Comparison of ENCODE assay signal across 10 cellular contexts in the genomic region with DNA sequence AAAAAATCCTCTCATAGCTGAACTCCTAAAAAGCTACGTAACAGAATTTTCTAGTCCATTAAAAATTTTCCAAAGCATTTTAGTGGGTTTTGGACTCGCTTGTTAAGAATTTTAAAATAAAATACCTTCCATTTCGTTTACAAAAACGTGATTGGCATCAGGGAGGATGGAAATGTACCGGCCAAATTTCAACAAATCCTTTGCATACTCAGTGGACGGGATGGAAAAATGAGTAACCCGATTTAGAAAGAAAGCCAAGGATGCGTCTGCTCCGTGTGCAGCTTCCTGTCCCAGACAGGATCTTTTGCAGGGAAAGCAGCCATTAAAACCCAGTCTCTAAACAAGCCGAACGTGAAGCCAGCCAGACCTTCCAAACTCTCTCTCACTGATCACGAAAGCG. TPM values are rescaled to one million over a fixed set of nuclear protein-coding genes. Genes with fewer than 3 reads are reported as not detected.
DNase-seq lines count a peak whose midpoint lies in the region; ATAC-seq and TF ChIP-seq lines count a peak whose summit lies in the region.
"Had no signal": no experiment of that assay in that cellular context is flagged by ENCODE, and none has a peak within 500 bp of the region (broad histone marks: within the 10 kb centered on the region; RNA-seq: fewer than 3 reads in every experiment).

No MANE protein-coding gene starts in this region.

- TF ChIP-seq POLR2A in stomach (IDR thresholded peaks at IDR 0.05) (no peak), GM18505 (IDR thresholded peaks at IDR 0.05; ENCODE audit: borderline replicate concordance, extremely low read depth, insufficient read depth, insufficient read length) (no peak)

- H3K9me3 Mint-ChIP-seq in T-helper 2 cell treated with Interferon-gamma antibody and Interleukin-4, amounts not matched to agents 5 μg/mL and 100 μg/mL, for 36 hours, result no peaks in the 10 kb centered on the region
- H3K9me3 Mint-ChIP-seq: activated T-helper 17 cell treated with anti-CD3 and anti-CD28 coated beads, Interleukin-2, amount 50 U/mL, for 72 hours had no signal

- peak; percentile 12 for ATAC-seq in left lung
- no peak for ATAC-seq in GM21825 (IDR thresholded peaks at IDR 0.05; ENCODE audit: unreplicated experiment)
- ATAC-seq in GM18505 (IDR thresholded peaks at IDR 0.05; ENCODE audit: unreplicated experiment), result no peak
- ATAC-seq: activated T-helper 17 cell treated with anti-CD3 and anti-CD28 coated beads, Interleukin-2, amount 50 U/mL, for 72 hours had no signal

- TF ChIP-seq CTCF in brain microvascular endothelial cell (IDR thresholded peaks at IDR 0.05; ENCODE audit: low read depth, low read length, missing control alignments) (no peak), left lung (IDR thresholded peaks at IDR 0.05) (no peak), stomach (IDR thresholded peaks at IDR 0.05) (no peak)

- H3K4me3 Mint-ChIP-seq in T-helper 2 cell treated with Interferon-gamma antibody and Interleukin-4, amounts not matched to agents 5 μg/mL and 100 μg/mL, for 36 hours, result no peak overlapping the region
- H3K4me3 Mint-ChIP-seq: activated T-helper 17 cell treated with anti-CD3 and anti-CD28 coated beads, Interleukin-2, amount 50 U/mL, for 72 hours had no signal

- no peaks in the 10 kb centered on the region for H3K27me3 Mint-ChIP-seq in T-helper 2 cell treated with Interferon-gamma antibody and Interleukin-4, amounts not matched to agents 5 μg/mL and 100 μg/mL, for 36 hours (ENCODE audit: low read depth)
- H3K27me3 Mint-ChIP-seq: activated T-helper 17 cell treated with anti-CD3 and anti-CD28 coated beads, Interleukin-2, amount 50 U/mL, for 72 hours had no signal

- H3K4me3 ChIP-seq in brain microvascular endothelial cell (ENCODE audit: low read depth, low read length) (no peak overlapping the region), left lung (no peak overlapping the region), stomach (peak overlapping the region in 2 of 4 donors; percentile 1 to 15)

- H3K36me3 ChIP-seq in brain microvascular endothelial cell (replicated peaks) (no peaks in the 10 kb centered on the region), left lung (no peaks in the 10 kb centered on the region), stomach (no peaks in the 10 kb centered on the region)

- peak overlapping the region; percentile 60 for H3K27ac ChIP-seq in brain microvascular endothelial cell
- peak overlapping the region; percentile 76 to 84 for H3K27ac ChIP-seq in left lung
- H3K27ac ChIP-seq in stomach, result peak overlapping the region; percentile 66 to 87 (median 81)

- H3K4me1 Mint-ChIP-seq in T-helper 2 cell treated with Interferon-gamma antibody and Interleukin-4, amounts not matched to agents 5 μg/mL and 100 μg/mL, for 36 hours (ENCODE audit: low read depth), result peaks cover 2% of the 10 kb centered on the region

- WGBS in stomach, 5 donors, result 47 to 62% (median 49%) methylated on average over 13 of the region's 13 CpGs

- peaks cover 35 to 65% of the 10 kb centered on the region in 2 donors for H3K4me1 ChIP-seq in left lung
- H3K4me1 ChIP-seq in stomach, result peaks cover 44 to 77% (median 61%) of the 10 kb centered on the region in 4 donors

- no peaks in the 10 kb centered on the region for H3K36me3 Mint-ChIP-seq in T-helper 2 cell treated with Interferon-gamma antibody and Interleukin-4, amounts not matched to agents 5 μg/mL and 100 μg/mL, for 36 hours (ENCODE audit: low read depth)

- H3K27ac Mint-ChIP-seq in T-helper 2 cell treated with Interferon-gamma antibody and Interleukin-4, amounts not matched to agents 5 μg/mL and 100 μg/mL, for 36 hours, result no peak overlapping the region
- H3K27ac Mint-ChIP-seq: activated T-helper 17 cell treated with anti-CD3 and anti-CD28 coated beads, Interleukin-2, amount 50 U/mL, for 72 hours had no signal

- intact Hi-C loops in left lung (cut with DNase I), result no loop called here
- intact Hi-C loops in stomach (cut with DNase I; ENCODE audit: low total_unique reads), result no loop called here

- in situ Hi-C loops in brain microvascular endothelial cell (cut with HindIII; ENCODE audit: low pct_ligation_motif_present, low sequenced_read_pairs), result no loop called here

- no peaks in the 10 kb centered on the region for H3K27me3 ChIP-seq in brain microvascular endothelial cell (replicated peaks)
- H3K27me3 ChIP-seq in left lung, result no peaks in the 10 kb centered on the region
- H3K27me3 ChIP-seq in stomach, result no peaks in the 10 kb centered on the region

- no peaks in the 10 kb centered on the region for H3K9me3 ChIP-seq in left lung
- no peaks in the 10 kb centered on the region for H3K9me3 ChIP-seq in stomach

- DNase-seq in GM04503 (ENCODE audit: low read depth), result peak; percentile 59
- no peak for DNase-seq in brain microvascular endothelial cell
- no peak for DNase-seq in left lung
- no peak for DNase-seq in stomach
- no peak for DNase-seq in cerebellum (ENCODE audit: low spot score)
- DNase-seq in T-helper 2 cell treated with Interferon-gamma antibody and Interleukin-4, amounts not matched to agents 5 μg/mL and 100 μg/mL, for 36 hours (ENCODE audit: low spot score), result no peak
- DNase-seq: NCI-H2081 treated with DMSO at 0.1 percent for 48 hours had no signal

- TF ChIP-seq EP300 in stomach (IDR thresholded peaks at IDR 0.05), result no peak

RNA-seq across cellular contexts. Expression of a gene that starts 15.6 kb away (rescaled TPM):
- total RNA-seq in left lung (10 to 100 TPM; 84.5 to 98.3 TPM), stomach (100 to 1,000 TPM in 1 of 5 donors, 10 to 100 TPM in 4; 27.0 to 110 (median 75.9) TPM), cerebellum (23.8 TPM)
- polyA plus RNA-seq in stomach, result 10 to 100 TPM in 2 of 3 donors, 1 to 10 TPM in 1; 10.0 to 13.8 (median 10.8) TPM

RNA-seq across cellular contexts. Expression of a gene that starts 55.4 kb away (rescaled TPM):
- total RNA-seq in left lung, result 10 to 100 TPM; 12.1 to 17.1 TPM
- total RNA-seq in stomach, result 100 to 1,000 TPM in 2 of 5 donors, 10 to 100 TPM in 1, 1 to 10 TPM in 1, under 1 TPM in 1; 0.58 to 130 (median 58.9) TPM
- 10 to 100 TPM; 16.0 to 65.7 (median 35.7) TPM for polyA plus RNA-seq in stomach
- 5.2 TPM for total RNA-seq in cerebellum
